ENCODE assay signal across 11 cellular contexts in genomic region chr17:44945652-44946051, GRCh38. TPM values are rescaled to one million over a fixed set of nuclear protein-coding genes. Genes with fewer than 3 reads are reported as not detected.
A peak's percentile ranks its signal among the peaks of the same experiment; 100 is the strongest.
DNase-seq lines count a peak whose midpoint lies in the region; ATAC-seq, FAIRE-seq and TF ChIP-seq lines count a peak whose summit lies in the region.
"Not testable (repeated sequence)": the region's sequence is repeated elsewhere in the genome, so short reads cannot be mapped to it uniquely, and the experiment has no call there.
"Had no signal": no experiment of that assay in that cellular context is flagged by ENCODE, and none has a peak within 500 bp of the region (broad histone marks: within the 10 kb centered on the region; RNA-seq: fewer than 3 reads in every experiment).

No MANE protein-coding gene starts in this region.

- H3K4me1 ChIP-seq in DND-41 (ENCODE audit: insufficient read depth, low read length) (peaks cover 60% of the 10 kb centered on the region), OCI-LY3 (ENCODE audit: low read length) (peaks cover 11% of the 10 kb centered on the region), mammary epithelial cell (ENCODE audit: insufficient read depth, low read length) (peaks cover 33% of the 10 kb centered on the region), HepG2 (ENCODE audit: insufficient read depth, low read length) (peaks cover 69% of the 10 kb centered on the region)

- not testable (repeated sequence) for BruUV-seq in mammary epithelial cell (replicated peaks; lab: Mats Ljungman, UMichigan); HepG2 (replicated peaks; lab: Mats Ljungman, UMichigan)

- H3K36me3 ChIP-seq in DND-41 (ENCODE audit: insufficient read depth, low read length) (peaks cover 58% of the 10 kb centered on the region), OCI-LY3 (replicated peaks; ENCODE audit: low read depth, low read length) (peaks cover 33% of the 10 kb centered on the region)
- H3K36me3 ChIP-seq in mammary epithelial cell (ENCODE audit: insufficient read depth, low read length); HepG2 (replicated peaks in 1 of 2; ENCODE audit: control insufficient read depth in 1 of 2, insufficient read depth in 2 of 2, low read length in 2 of 2): not testable (repeated sequence)

- H3K79me2 ChIP-seq in DND-41 (ENCODE audit: insufficient read depth, low read length) (peaks cover 74% of the 10 kb centered on the region), OCI-LY3 (ENCODE audit: low read length) (peaks cover 69% of the 10 kb centered on the region), mammary epithelial cell (ENCODE audit: insufficient read depth, low read length) (peaks cover 67% of the 10 kb centered on the region), HepG2 (ENCODE audit: insufficient read depth, low read length) (peaks cover 61% of the 10 kb centered on the region)

- not testable (repeated sequence) for H3K27me3 ChIP-seq in DND-41 (ENCODE audit: insufficient read depth, low read length, poor library complexity); OCI-LY3 (ENCODE audit: low read depth, low read length); mammary epithelial cell (ENCODE audit: insufficient read depth, low read length); HepG2 (ENCODE audit: control insufficient read depth in 1 of 2, insufficient read depth in 2 of 2, low read length in 2 of 2)

- peaks cover 53% of the 10 kb centered on the region for H3K4me1 Mint-ChIP-seq in HFFc6 (ENCODE audit: low read depth)
- peaks cover 33% of the 10 kb centered on the region for H3K4me1 Mint-ChIP-seq in T-helper 2 cell treated with Interferon-gamma antibody and Interleukin-4, amounts not matched to agents 5 μg/mL and 100 μg/mL, for 36 hours (ENCODE audit: low read depth)
- H3K4me1 Mint-ChIP-seq in activated T-helper 1 cell treated with anti-CD3 and anti-CD28 coated beads, Interleukin-12 subunit alpha, Interleukin-12 subunit beta, Interleukin-2, Interleukin-4 antibody, amounts not matched to agents 30 ng/mL and 10 ng/mL and 1 ng/mL, durations not matched to agents 14 hours and 24 hours and 36 hours (ENCODE audit: low read depth): peaks cover 51% of the 10 kb centered on the region
- H3K4me1 Mint-ChIP-seq in stimulated activated naive CD8-positive, alpha-beta T cell treated with anti-CD3 and anti-CD28 coated beads, Interleukin-15, amount 100 ng/mL, for 72 hours: peaks cover 19% of the 10 kb centered on the region

- CTCF ChIA-PET in mammary epithelial cell (lab: Charles Lee; ENCODE audit: low non-redundant PET); HepG2 (lab: Yijun Ruan, JAX; ENCODE audit: low intra/inter-chr PET ratio, low total read pairs): not testable (repeated sequence)

- not testable (repeated sequence) for H3K9me3 Mint-ChIP-seq in HFFc6; T-helper 2 cell treated with Interferon-gamma antibody and Interleukin-4, amounts not matched to agents 5 μg/mL and 100 μg/mL, for 36 hours; activated T-helper 1 cell treated with anti-CD3 and anti-CD28 coated beads, Interleukin-12 subunit alpha, Interleukin-12 subunit beta, Interleukin-2, Interleukin-4 antibody, amounts not matched to agents 30 ng/mL and 10 ng/mL and 1 ng/mL, durations not matched to agents 14 hours and 24 hours and 36 hours; stimulated activated naive CD8-positive, alpha-beta T cell treated with anti-CD3 and anti-CD28 coated beads, Interleukin-15, amount 100 ng/mL, for 72 hours

- not testable (repeated sequence) for FAIRE-seq in HepG2 (lab: Jason Lieb, UNC)

- in situ Hi-C loops in mammary epithelial cell (cut with MboI; ENCODE audit: low sequenced_read_pairs in 2 of 2); HepG2 (cut with HindIII; ENCODE audit: extremely low pct_ligation_motif_present, low pct_unique_long_range_greater_than_20kb): not testable (repeated sequence)

- not testable (repeated sequence) for H3K27me3 Mint-ChIP-seq in HFFc6 (ENCODE audit: insufficient read depth); T-helper 2 cell treated with Interferon-gamma antibody and Interleukin-4, amounts not matched to agents 5 μg/mL and 100 μg/mL, for 36 hours (ENCODE audit: low read depth); activated T-helper 1 cell treated with anti-CD3 and anti-CD28 coated beads, Interleukin-12 subunit alpha, Interleukin-12 subunit beta, Interleukin-2, Interleukin-4 antibody, amounts not matched to agents 30 ng/mL and 10 ng/mL and 1 ng/mL, durations not matched to agents 14 hours and 24 hours and 36 hours (ENCODE audit: insufficient read depth); stimulated activated naive CD8-positive, alpha-beta T cell treated with anti-CD3 and anti-CD28 coated beads, Interleukin-15, amount 100 ng/mL, for 72 hours

- TF ChIP-seq POLR2A in HepG2 (IDR thresholded peaks at IDR 0.05; ENCODE audit: insufficient read depth in 1 of 2, low read depth in 2 of 2, low read length in 2 of 2): not testable (repeated sequence)

- H3K9me3 ChIP-seq in DND-41 (ENCODE audit: insufficient read depth, low read length, severe bottlenecking); OCI-LY3 (ENCODE audit: insufficient read depth, low read length); mammary epithelial cell (replicated peaks; ENCODE audit: insufficient read depth, low read length); HepG2 (ENCODE audit: low read length): not testable (repeated sequence)

- H3K9ac ChIP-seq in DND-41 (ENCODE audit: low read depth, low read length): peak overlapping the region; percentile 93
- H3K9ac ChIP-seq in OCI-LY3 (ENCODE audit: low read length); mammary epithelial cell (ENCODE audit: insufficient read depth, low read length); HepG2 (ENCODE audit: insufficient read depth, low read depth, low read length): not testable (repeated sequence)

- peaks cover 34% of the 10 kb centered on the region for H4K20me1 ChIP-seq in DND-41 (ENCODE audit: insufficient read depth, low read length)
- not testable (repeated sequence) for H4K20me1 ChIP-seq in OCI-LY3 (ENCODE audit: insufficient read depth, low read length); mammary epithelial cell (ENCODE audit: insufficient read depth, low read length); HepG2 (ENCODE audit: insufficient read depth, low read length)

- not testable (repeated sequence) for TF ChIP-seq CTCF in DND-41 (IDR thresholded peaks at IDR 0.05; ENCODE audit: borderline replicate concordance, extremely low read depth, low read length, poor library complexity, severe bottlenecking); HFFc6 (IDR thresholded peaks at IDR 0.05); OCI-LY3 (IDR thresholded peaks at IDR 0.05; ENCODE audit: low read depth, low read length); mammary epithelial cell (conservative IDR thresholded peaks at IDR 0.05 in 1 of 2, IDR thresholded peaks at IDR 0.05 in 1 of 2; ENCODE audit: extremely low read depth in 1 of 2, insufficient read depth in 1 of 2, low read depth in 1 of 2, low read length in 2 of 2); HepG2 (CRISPR knock-in tag; IDR thresholded peaks at IDR 0.05)

- not testable (repeated sequence) for H3K27ac Mint-ChIP-seq in HFFc6; T-helper 2 cell treated with Interferon-gamma antibody and Interleukin-4, amounts not matched to agents 5 μg/mL and 100 μg/mL, for 36 hours; activated T-helper 1 cell treated with anti-CD3 and anti-CD28 coated beads, Interleukin-12 subunit alpha, Interleukin-12 subunit beta, Interleukin-2, Interleukin-4 antibody, amounts not matched to agents 30 ng/mL and 10 ng/mL and 1 ng/mL, durations not matched to agents 14 hours and 24 hours and 36 hours; stimulated activated naive CD8-positive, alpha-beta T cell treated with anti-CD3 and anti-CD28 coated beads, Interleukin-15, amount 100 ng/mL, for 72 hours

- H3K4me2 ChIP-seq in DND-41 (ENCODE audit: insufficient read depth, low read length) (peak overlapping the region; percentile 89), OCI-LY3 (ENCODE audit: low read length) (peak overlapping the region; percentile 88), mammary epithelial cell (ENCODE audit: insufficient read depth, low read depth, low read length) (peak overlapping the region; percentile 95), HepG2 (ENCODE audit: low read depth, low read length) (peak overlapping the region; percentile 76)

- H3K27ac ChIP-seq in DND-41 (ENCODE audit: low read length); OCI-LY3 (ENCODE audit: low read length); mammary epithelial cell (ENCODE audit: insufficient read depth, low read depth, low read length); HepG2 (ENCODE audit: extremely low read length, insufficient read depth, low read length): not testable (repeated sequence)

- not testable (repeated sequence) for ATAC-seq in DND-41 (ENCODE audit: insufficient read depth, low read depth); HepG2; stimulated activated naive CD8-positive, alpha-beta T cell treated with anti-CD3 and anti-CD28 coated beads, Interleukin-15, amount 100 ng/mL, for 72 hours

- H3K4me3 ChIP-seq in DND-41 (ENCODE audit: low read depth in 1 of 2, low read length in 2 of 2) (peak overlapping the region; percentile 66 to 97; a peak in 3 of 4 replicates), mammary epithelial cell (replicated peaks in 1 of 3; ENCODE audit: insufficient read depth in 1 of 3, low read depth in 2 of 3, low read length in 3 of 3) (peak overlapping the region in 1 of 3 experiments; percentile 98), HepG2 (replicated peaks in 1 of 3; ENCODE audit: insufficient read depth in 1 of 3, low read depth in 2 of 3, low read length in 3 of 3) (peak overlapping the region in 1 of 3 experiments; percentile 6; a peak in 2 of 6 replicates)
- not testable (repeated sequence) for H3K4me3 ChIP-seq in OCI-LY3 (ENCODE audit: low read length)

- DNase-seq in DND-41; HFFc6; T-helper 2 cell treated with Interferon-gamma antibody and Interleukin-4, amounts not matched to agents 5 μg/mL and 100 μg/mL, for 36 hours (ENCODE audit: low spot score); activated T-helper 1 cell treated with anti-CD3 and anti-CD28 coated beads, Interleukin-12 subunit alpha, Interleukin-12 subunit beta, Interleukin-2, Interleukin-4 antibody, amounts not matched to agents 30 ng/mL and 10 ng/mL and 1 ng/mL, durations not matched to agents 14 hours and 24 hours and 36 hours (ENCODE audit: low spot score); mammary epithelial cell; HepG2 (ENCODE audit: low spot score); stimulated activated naive CD8-positive, alpha-beta T cell treated with anti-CD3 and anti-CD28 coated beads, Interleukin-15, amount 100 ng/mL, for 72 hours: not testable (repeated sequence)

- 87% methylated on average over 10 of the region's 10 CpGs for WGBS in mammary epithelial cell (ENCODE audit: low coverage, missing lambda C conversion rate)
- 92% methylated on average over 10 of the region's 10 CpGs for WGBS in HepG2 (ENCODE audit: low lambda C conversion rate)

- not testable (repeated sequence) for TF ChIP-seq RAD21 in HepG2 (CRISPR knock-in tag; IDR thresholded peaks at IDR 0.05)

- peaks cover 16% of the 10 kb centered on the region; the same call in 1 of the 2 replicates for H3K36me3 Mint-ChIP-seq in HFFc6 (ENCODE audit: low read depth)
- peaks cover 28% of the 10 kb centered on the region for H3K36me3 Mint-ChIP-seq in T-helper 2 cell treated with Interferon-gamma antibody and Interleukin-4, amounts not matched to agents 5 μg/mL and 100 μg/mL, for 36 hours (ENCODE audit: low read depth)
- peaks cover 11% of the 10 kb centered on the region for H3K36me3 Mint-ChIP-seq in activated T-helper 1 cell treated with anti-CD3 and anti-CD28 coated beads, Interleukin-12 subunit alpha, Interleukin-12 subunit beta, Interleukin-2, Interleukin-4 antibody, amounts not matched to agents 30 ng/mL and 10 ng/mL and 1 ng/mL, durations not matched to agents 14 hours and 24 hours and 36 hours (ENCODE audit: low read depth)

- H3K4me3 Mint-ChIP-seq in HFFc6: peak overlapping the region; percentile 94
- peak overlapping the region; percentile 96 for H3K4me3 Mint-ChIP-seq in T-helper 2 cell treated with Interferon-gamma antibody and Interleukin-4, amounts not matched to agents 5 μg/mL and 100 μg/mL, for 36 hours
- peak overlapping the region; percentile 95 for H3K4me3 Mint-ChIP-seq in activated T-helper 1 cell treated with anti-CD3 and anti-CD28 coated beads, Interleukin-12 subunit alpha, Interleukin-12 subunit beta, Interleukin-2, Interleukin-4 antibody, amounts not matched to agents 30 ng/mL and 10 ng/mL and 1 ng/mL, durations not matched to agents 14 hours and 24 hours and 36 hours
- peak overlapping the region; percentile 58 to 96 for H3K4me3 Mint-ChIP-seq in stimulated activated naive CD8-positive, alpha-beta T cell treated with anti-CD3 and anti-CD28 coated beads, Interleukin-15, amount 100 ng/mL, for 72 hours

- dilution Hi-C loops in mammary epithelial cell (cut with HindIII; ENCODE audit: low sequenced_read_pairs): not testable (repeated sequence)

- not testable (repeated sequence) for H2AFZ ChIP-seq in DND-41 (ENCODE audit: low read depth, low read length); OCI-LY3 (ENCODE audit: low read depth, low read length); mammary epithelial cell (ENCODE audit: low read depth, low read length); HepG2 (ENCODE audit: low read length)

- intact Hi-C loops in activated T-helper 1 cell treated with anti-CD3 and anti-CD28 coated beads, Interleukin-12 subunit alpha, Interleukin-12 subunit beta, Interleukin-2, Interleukin-4 antibody, amounts not matched to agents 30 ng/mL and 10 ng/mL and 1 ng/mL, durations not matched to agents 14 hours and 24 hours and 36 hours (cut with micrococcal nuclease): loop anchor here (2.0 to 10.0 kb wide), 5 partner anchors 25 to 758 kb away; partner anchors contain the start of genes MAP3K14 and TMUB2
- intact Hi-C loops in mammary epithelial cell (cut with micrococcal nuclease): loop anchor here (2.0 kb wide), 1 partner anchor 25 kb away; no protein-coding TSS in a partner anchor
- intact Hi-C loops in HepG2 (cut with micrococcal nuclease; ENCODE audit: unreplicated experiment): not testable (repeated sequence)

- TF ChIP-seq EP300 in HepG2 (IDR thresholded peaks at IDR 0.05; ENCODE audit: low read depth in 2 of 2, low read length in 2 of 2); HepG2 (CRISPR knock-in tag; IDR thresholded peaks at IDR 0.05; ENCODE audit: borderline replicate concordance): not testable (repeated sequence)

- POLR2A ChIA-PET in HepG2 (lab: Yijun Ruan, JAX): not testable (repeated sequence)

RNA-seq across cellular contexts. Expression of gene KIF18B, which starts 1.9 kb away (rescaled TPM):
- 10 to 100 TPM; 11.4 to 25.6 (median 24.1) TPM for total RNA-seq in HFFc6 (2021; fragmentation: NEBNext Ultra II Directional; extraction: Animal tissue kit (Norgen Biotek cat#: 25700))
- 41.4 and 42.8 TPM in 2 replicates for total RNA-seq in activated T-helper 1 cell treated with anti-CD3 and anti-CD28 coated beads, Interleukin-12 subunit alpha, Interleukin-12 subunit beta, Interleukin-2, Interleukin-4 antibody, amounts not matched to agents 30 ng/mL and 10 ng/mL and 1 ng/mL, durations not matched to agents 14 hours and 24 hours and 36 hours
- total RNA-seq in mammary epithelial cell: 10 to 100 TPM in 1 of 2 donors, under 1 TPM in 1; under 0.01 to 25.2 TPM
- polyA plus RNA-seq in mammary epithelial cell: 20.9 TPM
- polyA minus RNA-seq in mammary epithelial cell: 28.8 TPM
- total RNA-seq in HepG2 (2016; rRNA removed; fragmentation: Illumina TruSeq; extraction: Trizol): 14.5 and 15.3 TPM in 2 replicates
- 9.5 and 10.9 TPM in 2 replicates for total RNA-seq in HepG2 (2016; cell fraction: cytosol; rRNA removed; fragmentation: Illumina TruSeq; extraction: Trizol; ENCODE audit: low read depth)
- 10.5 and 15.3 TPM in 2 replicates for total RNA-seq in HepG2 (2016; cell fraction: insoluble cytoplasmic fraction; rRNA removed; fragmentation: Illumina TruSeq; extraction: Trizol)
- total RNA-seq in HepG2 (2016; cell fraction: membrane; rRNA removed; fragmentation: Illumina TruSeq; extraction: Trizol): 11.6 and 11.8 TPM in 2 replicates
- total RNA-seq in HepG2 (2016; cell fraction: nucleus; rRNA removed; fragmentation: Illumina TruSeq; extraction: Trizol): 16.1 and 18.1 TPM in 2 replicates
- 13.2 and 15.2 TPM in 2 replicates for polyA plus RNA-seq in HepG2 (2011; rRNA removed)
- polyA plus RNA-seq in HepG2 (2011; cell fraction: cytosol; rRNA removed): 3.7 and 7.3 TPM in 2 replicates
- polyA plus RNA-seq in HepG2 (2011; cell fraction: nucleus; rRNA removed): 33.4 and 44.5 TPM in 2 replicates
- 4.1 and 7.4 TPM in 2 replicates for polyA plus RNA-seq in HepG2 (2012)
- polyA plus RNA-seq in HepG2 (2016; cell fraction: cytosol; fragmentation: Illumina TruSeq; extraction: Trizol; ENCODE audit: low read depth): 1.2 and 1.7 TPM in 2 replicates
- 11.3 and 16.8 TPM in 2 replicates for polyA plus RNA-seq in HepG2 (2016; cell fraction: insoluble cytoplasmic fraction; fragmentation: Illumina TruSeq; extraction: Trizol; ENCODE audit: low read depth)
- polyA plus RNA-seq in HepG2 (2016; cell fraction: membrane; fragmentation: Illumina TruSeq; extraction: Trizol; ENCODE audit: low read depth): 3.7 and 5.4 TPM in 2 replicates
- polyA plus RNA-seq in HepG2 (2016; cell fraction: nucleus; fragmentation: Illumina TruSeq; extraction: Trizol; ENCODE audit: insufficient read depth, low read depth): 81.4 and 94.7 TPM in 2 replicates
- 25.0 and 60.4 TPM in 2 replicates for polyA minus RNA-seq in HepG2 (2011; rRNA and poly(A)+ RNA removed; ENCODE audit: low replicate concordance)
- 8.2 and 9.4 TPM in 2 replicates for polyA minus RNA-seq in HepG2 (2011; cell fraction: cytosol; rRNA and poly(A)+ RNA removed)
- polyA minus RNA-seq in HepG2 (2011; cell fraction: nucleus; rRNA and poly(A)+ RNA removed): 12.9 and 15.5 TPM in 2 replicates
- total RNA-seq: bronchial epithelial cell had no signal
- polyA plus RNA-seq: CD14-positive monocyte had no signal

RNA-seq across cellular contexts. Expression of gene C1QL1, which starts 22.5 kb away (rescaled TPM):
- total RNA-seq in HFFc6 (2021; fragmentation: NEBNext Ultra II Directional; extraction: Animal tissue kit (Norgen Biotek cat#: 25700)): under 1 TPM in 5 of 6 experiments, not detected in 1; 0.19 to 0.36 (median 0.25) TPM
- 0.39 and 0.54 TPM in 2 replicates for total RNA-seq in activated T-helper 1 cell treated with anti-CD3 and anti-CD28 coated beads, Interleukin-12 subunit alpha, Interleukin-12 subunit beta, Interleukin-2, Interleukin-4 antibody, amounts not matched to agents 30 ng/mL and 10 ng/mL and 1 ng/mL, durations not matched to agents 14 hours and 24 hours and 36 hours
- total RNA-seq in mammary epithelial cell (under 1 TPM in 1 of 2 donors, not detected in 1; 0.54 TPM), HepG2 (2016; rRNA removed; fragmentation: Illumina TruSeq; extraction: Trizol) (0.11 TPM in 1 of 2 replicates, not detected in the other)
- polyA plus RNA-seq in mammary epithelial cell (1.9 TPM), HepG2 (2011; rRNA removed) (0.07 and 0.11 TPM in 2 replicates)
- polyA minus RNA-seq in mammary epithelial cell: not detected
- total RNA-seq in HepG2 (2016; cell fraction: cytosol; rRNA removed; fragmentation: Illumina TruSeq; extraction: Trizol; ENCODE audit: low read depth): not detected in 2 replicates
- not detected in 2 replicates for total RNA-seq in HepG2 (2016; cell fraction: insoluble cytoplasmic fraction; rRNA removed; fragmentation: Illumina TruSeq; extraction: Trizol)
- 0.14 TPM in 1 of 2 replicates, not detected in the other for total RNA-seq in HepG2 (2016; cell fraction: membrane; rRNA removed; fragmentation: Illumina TruSeq; extraction: Trizol)
- not detected in 2 replicates for total RNA-seq in HepG2 (2016; cell fraction: nucleus; rRNA removed; fragmentation: Illumina TruSeq; extraction: Trizol)
- 0.10 and 0.20 TPM in 2 replicates for polyA plus RNA-seq in HepG2 (2011; cell fraction: cytosol; rRNA removed)
- 0.14 TPM in 1 of 2 replicates, not detected in the other for polyA plus RNA-seq in HepG2 (2011; cell fraction: nucleus; rRNA removed)
- 0.24 TPM in 1 of 2 replicates, not detected in the other for polyA plus RNA-seq in HepG2 (2012)
- polyA plus RNA-seq in HepG2 (2016; cell fraction: cytosol; fragmentation: Illumina TruSeq; extraction: Trizol; ENCODE audit: low read depth): 0.38 and 0.43 TPM in 2 replicates
- not detected in 2 replicates for polyA plus RNA-seq in HepG2 (2016; cell fraction: insoluble cytoplasmic fraction; fragmentation: Illumina TruSeq; extraction: Trizol; ENCODE audit: low read depth)
- 0.15 and 0.29 TPM in 2 replicates for polyA plus RNA-seq in HepG2 (2016; cell fraction: membrane; fragmentation: Illumina TruSeq; extraction: Trizol; ENCODE audit: low read depth)
- polyA plus RNA-seq in HepG2 (2016; cell fraction: nucleus; fragmentation: Illumina TruSeq; extraction: Trizol; ENCODE audit: insufficient read depth, low read depth): not detected in 2 replicates
- 1.1 TPM in 1 of 2 replicates, not detected in the other for polyA minus RNA-seq in HepG2 (2011; rRNA and poly(A)+ RNA removed; ENCODE audit: low replicate concordance)
- not detected in 2 replicates for polyA minus RNA-seq in HepG2 (2011; cell fraction: cytosol; rRNA and poly(A)+ RNA removed)
- not detected in 2 replicates for polyA minus RNA-seq in HepG2 (2011; cell fraction: nucleus; rRNA and poly(A)+ RNA removed)
- total RNA-seq: bronchial epithelial cell had no signal
- polyA plus RNA-seq: CD14-positive monocyte had no signal

RNA-seq across cellular contexts. Expression of gene GFAP, which starts 30.4 kb away (rescaled TPM):
- total RNA-seq in HFFc6 (2021; fragmentation: NEBNext Ultra II Directional; extraction: Animal tissue kit (Norgen Biotek cat#: 25700)): not detected
- not detected in 2 replicates for total RNA-seq in activated T-helper 1 cell treated with anti-CD3 and anti-CD28 coated beads, Interleukin-12 subunit alpha, Interleukin-12 subunit beta, Interleukin-2, Interleukin-4 antibody, amounts not matched to agents 30 ng/mL and 10 ng/mL and 1 ng/mL, durations not matched to agents 14 hours and 24 hours and 36 hours
- under 1 TPM in 1 of 2 donors, not detected in 1; 0.83 TPM for total RNA-seq in mammary epithelial cell
- not detected for polyA plus RNA-seq in mammary epithelial cell
- not detected for polyA minus RNA-seq in mammary epithelial cell
- 0.11 and 0.35 TPM in 2 replicates for total RNA-seq in HepG2 (2016; rRNA removed; fragmentation: Illumina TruSeq; extraction: Trizol)
- 0.20 TPM in 1 of 2 replicates, not detected in the other for total RNA-seq in HepG2 (2016; cell fraction: cytosol; rRNA removed; fragmentation: Illumina TruSeq; extraction: Trizol; ENCODE audit: low read depth)
- total RNA-seq in HepG2 (2016; cell fraction: insoluble cytoplasmic fraction; rRNA removed; fragmentation: Illumina TruSeq; extraction: Trizol): 0.50 TPM in 1 of 2 replicates, not detected in the other
- total RNA-seq in HepG2 (2016; cell fraction: membrane; rRNA removed; fragmentation: Illumina TruSeq; extraction: Trizol): 0.10 and 0.22 TPM in 2 replicates
- 0.63 TPM in 1 of 2 replicates, not detected in the other for total RNA-seq in HepG2 (2016; cell fraction: nucleus; rRNA removed; fragmentation: Illumina TruSeq; extraction: Trizol)
- polyA plus RNA-seq in HepG2 (2011; rRNA removed): 0.16 and 0.29 TPM in 2 replicates
- 0.08 and 0.24 TPM in 2 replicates for polyA plus RNA-seq in HepG2 (2011; cell fraction: cytosol; rRNA removed)
- polyA plus RNA-seq in HepG2 (2011; cell fraction: nucleus; rRNA removed): 0.24 and 0.99 TPM in 2 replicates
- 0.13 TPM in 1 of 2 replicates, not detected in the other for polyA plus RNA-seq in HepG2 (2012)
- 0.18 TPM in 1 of 2 replicates, not detected in the other for polyA plus RNA-seq in HepG2 (2016; cell fraction: cytosol; fragmentation: Illumina TruSeq; extraction: Trizol; ENCODE audit: low read depth)
- 0.39 TPM in 1 of 2 replicates, not detected in the other for polyA plus RNA-seq in HepG2 (2016; cell fraction: insoluble cytoplasmic fraction; fragmentation: Illumina TruSeq; extraction: Trizol; ENCODE audit: low read depth)
- 0.11 and 0.38 TPM in 2 replicates for polyA plus RNA-seq in HepG2 (2016; cell fraction: membrane; fragmentation: Illumina TruSeq; extraction: Trizol; ENCODE audit: low read depth)
- polyA plus RNA-seq in HepG2 (2016; cell fraction: nucleus; fragmentation: Illumina TruSeq; extraction: Trizol; ENCODE audit: insufficient read depth, low read depth): not detected in 2 replicates
- polyA minus RNA-seq in HepG2 (2011; rRNA and poly(A)+ RNA removed; ENCODE audit: low replicate concordance): 0.78 TPM in 1 of 2 replicates, not detected in the other
- not detected in 2 replicates for polyA minus RNA-seq in HepG2 (2011; cell fraction: cytosol; rRNA and poly(A)+ RNA removed)
- polyA minus RNA-seq in HepG2 (2011; cell fraction: nucleus; rRNA and poly(A)+ RNA removed): not detected in 2 replicates
- total RNA-seq: bronchial epithelial cell, upper lobe of left lung had no signal

RNA-seq across cellular contexts. Expression of gene EFTUD2, which starts 46.4 kb away (rescaled TPM):
- total RNA-seq in HFFc6 (2021; fragmentation: NEBNext Ultra II Directional; extraction: Animal tissue kit (Norgen Biotek cat#: 25700)): 100 to 1,000 TPM; 117 to 129 (median 122) TPM
- 206 and 219 TPM in 2 replicates for total RNA-seq in activated T-helper 1 cell treated with anti-CD3 and anti-CD28 coated beads, Interleukin-12 subunit alpha, Interleukin-12 subunit beta, Interleukin-2, Interleukin-4 antibody, amounts not matched to agents 30 ng/mL and 10 ng/mL and 1 ng/mL, durations not matched to agents 14 hours and 24 hours and 36 hours
- total RNA-seq in mammary epithelial cell (100 to 1,000 TPM in 1 of 2 donors, 10 to 100 TPM in 1; 85.4 to 106 TPM), HepG2 (2016; rRNA removed; fragmentation: Illumina TruSeq; extraction: Trizol) (137 and 310 TPM in 2 replicates)
- polyA plus RNA-seq in mammary epithelial cell (105 TPM), HepG2 (2011; rRNA removed) (107 and 111 TPM in 2 replicates)
- polyA minus RNA-seq in mammary epithelial cell: 485 TPM
- total RNA-seq in HepG2 (2016; cell fraction: cytosol; rRNA removed; fragmentation: Illumina TruSeq; extraction: Trizol; ENCODE audit: low read depth): 12.3 and 15.8 TPM in 2 replicates
- total RNA-seq in HepG2 (2016; cell fraction: insoluble cytoplasmic fraction; rRNA removed; fragmentation: Illumina TruSeq; extraction: Trizol): 133 and 270 TPM in 2 replicates
- total RNA-seq in HepG2 (2016; cell fraction: membrane; rRNA removed; fragmentation: Illumina TruSeq; extraction: Trizol): 28.2 and 35.7 TPM in 2 replicates
- 141 TPM in 2 replicates for total RNA-seq in HepG2 (2016; cell fraction: nucleus; rRNA removed; fragmentation: Illumina TruSeq; extraction: Trizol)
- 91.0 and 97.8 TPM in 2 replicates for polyA plus RNA-seq in HepG2 (2011; cell fraction: cytosol; rRNA removed)
- 171 and 192 TPM in 2 replicates for polyA plus RNA-seq in HepG2 (2011; cell fraction: nucleus; rRNA removed)
- polyA plus RNA-seq in HepG2 (2012): 121 and 137 TPM in 2 replicates
- polyA plus RNA-seq in HepG2 (2016; cell fraction: cytosol; fragmentation: Illumina TruSeq; extraction: Trizol; ENCODE audit: low read depth): 6.8 and 7.8 TPM in 2 replicates
- polyA plus RNA-seq in HepG2 (2016; cell fraction: insoluble cytoplasmic fraction; fragmentation: Illumina TruSeq; extraction: Trizol; ENCODE audit: low read depth): 145 and 179 TPM in 2 replicates
- 17.0 and 18.1 TPM in 2 replicates for polyA plus RNA-seq in HepG2 (2016; cell fraction: membrane; fragmentation: Illumina TruSeq; extraction: Trizol; ENCODE audit: low read depth)
- polyA plus RNA-seq in HepG2 (2016; cell fraction: nucleus; fragmentation: Illumina TruSeq; extraction: Trizol; ENCODE audit: insufficient read depth, low read depth): 110 and 140 TPM in 2 replicates
- 364 and 446 TPM in 2 replicates for polyA minus RNA-seq in HepG2 (2011; rRNA and poly(A)+ RNA removed; ENCODE audit: low replicate concordance)
- 88.8 and 91.3 TPM in 2 replicates for polyA minus RNA-seq in HepG2 (2011; cell fraction: cytosol; rRNA and poly(A)+ RNA removed)
- 191 and 216 TPM in 2 replicates for polyA minus RNA-seq in HepG2 (2011; cell fraction: nucleus; rRNA and poly(A)+ RNA removed)
